1 cellular context compared by ENCODE assay signal in the genomic region with DNA sequence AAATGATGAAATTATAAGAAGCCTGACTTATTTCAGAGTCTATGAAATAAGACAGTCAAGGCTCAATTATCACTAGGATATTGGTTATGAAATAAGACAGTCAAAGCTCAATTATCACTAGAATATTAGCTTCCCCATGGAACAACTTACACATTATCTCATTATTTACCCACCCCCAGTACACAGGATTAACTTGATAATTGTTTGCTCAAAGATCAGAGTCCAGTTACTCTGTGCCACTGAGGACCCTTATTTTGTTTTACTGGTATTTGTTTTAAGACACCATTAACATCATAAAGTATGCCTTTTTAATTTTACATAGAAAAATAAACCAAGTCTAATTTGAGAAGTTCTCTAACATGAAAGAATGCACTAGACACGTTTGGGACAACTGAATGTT.
TF ChIP-seq lines count a peak whose summit lies in the region.

No MANE protein-coding gene starts in this region.

TF ChIP-seq in A549, 52 proteins besides CTCF, POLR2A, EP300 and RAD21 (continued from another document):
- TF ChIP-seq, protein P1, sequence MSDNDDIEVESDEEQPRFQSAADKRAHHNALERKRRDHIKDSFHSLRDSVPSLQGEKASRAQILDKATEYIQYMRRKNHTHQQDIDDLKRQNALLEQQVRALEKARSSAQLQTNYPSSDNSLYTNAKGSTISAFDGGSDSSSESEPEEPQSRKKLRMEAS (IDR thresholded peaks at IDR 0.05) = no peak
- TF ChIP-seq NFE2L2 (conservative IDR thresholded peaks at IDR 0.05; ENCODE audit: low read length) (no peak), HOXB13 (CRISPR knock-in tag; IDR thresholded peaks at IDR 0.05; ENCODE audit: low read depth) (no peak), HEYL (CRISPR knock-in tag; IDR thresholded peaks at IDR 0.05) (no peak), HDAC2 (IDR thresholded peaks at IDR 0.05) (no peak), NPAS2 (CRISPR knock-in tag; IDR thresholded peaks at IDR 0.05; ENCODE audit: borderline replicate concordance) (no peak)
TF ChIP-seq in A549: peak in this region for 0.
